1 cellular context compared by ENCODE assay signal in the genomic region with DNA sequence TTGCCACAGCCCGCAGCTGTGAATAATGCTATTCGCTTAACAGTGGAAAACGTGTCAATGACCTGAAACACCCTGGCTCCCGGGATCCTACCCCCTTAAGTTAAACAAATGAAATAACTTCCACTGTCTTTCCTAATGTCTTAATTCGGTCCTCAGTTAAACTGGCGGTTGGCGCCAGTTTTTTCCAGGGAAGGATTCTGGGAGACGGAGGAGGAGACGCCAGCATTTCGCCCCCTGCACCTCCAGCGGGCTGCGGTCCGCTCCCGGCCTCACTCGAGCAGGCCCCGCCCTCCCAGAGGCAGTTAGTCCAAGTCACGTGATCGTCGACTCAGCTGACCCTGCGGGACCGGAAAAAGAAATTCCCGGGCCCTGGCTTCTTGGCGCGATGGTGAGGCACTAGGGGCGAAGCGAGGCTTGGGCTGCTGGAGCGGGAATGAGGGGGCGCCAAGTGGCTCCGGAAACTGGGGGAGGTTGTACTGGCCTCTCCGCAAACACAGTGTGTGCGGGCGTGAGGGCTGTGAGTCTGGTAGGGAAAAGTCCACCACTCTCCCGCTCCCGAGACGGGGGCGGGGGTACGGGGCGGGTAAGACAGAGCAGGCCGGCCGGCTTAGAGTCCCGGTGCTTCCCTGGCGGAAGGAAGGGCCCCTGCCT.
TF ChIP-seq lines count a peak whose summit lies in the region.

A gene (plus strand): TSS at position 359 of the 651 bp plus-strand sequence. CDS start 27 bp downstream, at position 386.

TF ChIP-seq in HepG2, 621 proteins besides CTCF, POLR2A, EP300 and RAD21 (continued from another document and continues in another):
- TF ChIP-seq YEATS2 (CRISPR knock-in tag; IDR thresholded peaks at IDR 0.05; ENCODE audit: borderline replicate concordance) (peak; percentile 97), HNRNPL (IDR thresholded peaks at IDR 0.05; ENCODE audit: low read depth, low read length) (0 out of 2 replicates have a peak, but pooled peaks have one; percentile 43), TOE1 (CRISPR knock-in tag; IDR thresholded peaks at IDR 0.05) (no peak; the same call in 1 of the 2 replicates), KDM1A (CRISPR knock-in tag; IDR thresholded peaks at IDR 0.05) (no peak), CHCHD3 (CRISPR knock-in tag; IDR thresholded peaks at IDR 0.05) (no peak), ZNF263 (CRISPR knock-in tag; IDR thresholded peaks at IDR 0.05) (no peak), SIN3B (IDR thresholded peaks at IDR 0.05; ENCODE audit: low read length) (peak; percentile 91), ZNF282 (IDR thresholded peaks at IDR 0.05; ENCODE audit: partially characterized antibody) (no peak), ZNF101 (CRISPR knock-in tag; IDR thresholded peaks at IDR 0.05; ENCODE audit: borderline replicate concordance, low read depth) (no peak), NBN (conservative IDR thresholded peaks at IDR 0.05) (no peak), ZNF3 (CRISPR knock-in tag; IDR thresholded peaks at IDR 0.05) (no peak), ZNF839 (CRISPR knock-in tag; IDR thresholded peaks at IDR 0.05; ENCODE audit: borderline replicate concordance) (no peak), RCOR2 (CRISPR knock-in tag; IDR thresholded peaks at IDR 0.05) (no peak; the same call in 1 of the 2 replicates), GTF2F1 (IDR thresholded peaks at IDR 0.05; ENCODE audit: low read length) (peak; percentile 92), ZSCAN9 (CRISPR knock-in tag; IDR thresholded peaks at IDR 0.05; ENCODE audit: borderline replicate concordance) (peak; percentile 86), MIER2 (CRISPR knock-in tag; IDR thresholded peaks at IDR 0.05) (peak; percentile 51; the same call in 1 of the 2 replicates), BRD4 (CRISPR knock-in tag; IDR thresholded peaks at IDR 0.05) (peak; percentile 66), ZNF644 (CRISPR knock-in tag; IDR thresholded peaks at IDR 0.05; ENCODE audit: low read depth) (no peak), TBX2 (CRISPR knock-in tag; IDR thresholded peaks at IDR 0.05; ENCODE audit: borderline replicate concordance) (peak; percentile 68), ZNF333 (CRISPR knock-in tag; IDR thresholded peaks at IDR 0.05; ENCODE audit: borderline replicate concordance) (no peak), EHMT2 (IDR thresholded peaks at IDR 0.05; ENCODE audit: borderline replicate concordance, low read depth, low read length) (no peak), RBAK (CRISPR knock-in tag; IDR thresholded peaks at IDR 0.05) (no peak), ZFP90 (CRISPR knock-in tag; IDR thresholded peaks at IDR 0.05; ENCODE audit: borderline replicate concordance) (no peak), IKZF1 (IDR thresholded peaks at IDR 0.05) (no peak), AGO2 (optimal IDR thresholded peaks at IDR 0.05; ENCODE audit: low read depth, low read length) (no peak), ZBTB7A (CRISPR knock-in tag; IDR thresholded peaks at IDR 0.05) (no peak), ZNF652 (CRISPR knock-in tag; IDR thresholded peaks at IDR 0.05; ENCODE audit: borderline replicate concordance, low read depth) (peak; percentile 58; the same call in 1 of the 2 replicates), ZNF547 (CRISPR knock-in tag; IDR thresholded peaks at IDR 0.05) (peak; percentile 68), SOX5 (CRISPR knock-in tag; IDR thresholded peaks at IDR 0.05; ENCODE audit: borderline replicate concordance) (peak; percentile 65; the same call in 1 of the 2 replicates), ARNTL (CRISPR knock-in tag; IDR thresholded peaks at IDR 0.05) (peak; percentile 48; the same call in 1 of the 2 replicates), RELA (CRISPR knock-in tag; IDR thresholded peaks at IDR 0.05) (0 out of 2 replicates have a peak, but pooled peaks have one; percentile 76)
- TF ChIP-seq, protein P1, sequence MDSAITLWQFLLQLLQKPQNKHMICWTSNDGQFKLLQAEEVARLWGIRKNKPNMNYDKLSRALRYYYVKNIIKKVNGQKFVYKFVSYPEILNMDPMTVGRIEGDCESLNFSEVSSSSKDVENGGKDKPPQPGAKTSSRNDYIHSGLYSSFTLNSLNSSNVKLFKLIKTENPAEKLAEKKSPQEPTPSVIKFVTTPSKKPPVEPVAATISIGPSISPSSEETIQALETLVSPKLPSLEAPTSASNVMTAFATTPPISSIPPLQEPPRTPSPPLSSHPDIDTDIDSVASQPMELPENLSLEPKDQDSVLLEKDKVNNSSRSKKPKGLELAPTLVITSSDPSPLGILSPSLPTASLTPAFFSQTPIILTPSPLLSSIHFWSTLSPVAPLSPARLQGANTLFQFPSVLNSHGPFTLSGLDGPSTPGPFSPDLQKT (CRISPR knock-in tag; IDR thresholded peaks at IDR 0.05; ENCODE audit: borderline replicate concordance): no peak
- TF ChIP-seq, protein P2, sequence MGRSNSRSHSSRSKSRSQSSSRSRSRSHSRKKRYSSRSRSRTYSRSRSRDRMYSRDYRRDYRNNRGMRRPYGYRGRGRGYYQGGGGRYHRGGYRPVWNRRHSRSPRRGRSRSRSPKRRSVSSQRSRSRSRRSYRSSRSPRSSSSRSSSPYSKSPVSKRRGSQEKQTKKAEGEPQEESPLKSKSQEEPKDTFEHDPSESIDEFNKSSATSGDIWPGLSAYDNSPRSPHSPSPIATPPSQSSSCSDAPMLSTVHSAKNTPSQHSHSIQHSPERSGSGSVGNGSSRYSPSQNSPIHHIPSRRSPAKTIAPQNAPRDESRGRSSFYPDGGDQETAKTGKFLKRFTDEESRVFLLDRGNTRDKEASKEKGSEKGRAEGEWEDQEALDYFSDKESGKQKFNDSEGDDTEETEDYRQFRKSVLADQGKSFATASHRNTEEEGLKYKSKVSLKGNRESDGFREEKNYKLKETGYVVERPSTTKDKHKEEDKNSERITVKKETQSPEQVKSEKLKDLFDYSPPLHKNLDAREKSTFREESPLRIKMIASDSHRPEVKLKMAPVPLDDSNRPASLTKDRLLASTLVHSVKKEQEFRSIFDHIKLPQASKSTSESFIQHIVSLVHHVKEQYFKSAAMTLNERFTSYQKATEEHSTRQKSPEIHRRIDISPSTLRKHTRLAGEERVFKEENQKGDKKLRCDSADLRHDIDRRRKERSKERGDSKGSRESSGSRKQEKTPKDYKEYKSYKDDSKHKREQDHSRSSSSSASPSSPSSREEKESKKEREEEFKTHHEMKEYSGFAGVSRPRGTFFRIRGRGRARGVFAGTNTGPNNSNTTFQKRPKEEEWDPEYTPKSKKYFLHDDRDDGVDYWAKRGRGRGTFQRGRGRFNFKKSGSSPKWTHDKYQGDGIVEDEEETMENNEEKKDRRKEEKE (IDR thresholded peaks at IDR 0.05): no peak
- TF ChIP-seq, protein P3, sequence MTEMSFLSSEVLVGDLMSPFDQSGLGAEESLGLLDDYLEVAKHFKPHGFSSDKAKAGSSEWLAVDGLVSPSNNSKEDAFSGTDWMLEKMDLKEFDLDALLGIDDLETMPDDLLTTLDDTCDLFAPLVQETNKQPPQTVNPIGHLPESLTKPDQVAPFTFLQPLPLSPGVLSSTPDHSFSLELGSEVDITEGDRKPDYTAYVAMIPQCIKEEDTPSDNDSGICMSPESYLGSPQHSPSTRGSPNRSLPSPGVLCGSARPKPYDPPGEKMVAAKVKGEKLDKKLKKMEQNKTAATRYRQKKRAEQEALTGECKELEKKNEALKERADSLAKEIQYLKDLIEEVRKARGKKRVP (CRISPR knock-in tag; IDR thresholded peaks at IDR 0.05): peak in 1 of 2 experiments; percentile 51; a peak in 3 of 4 replicates
- TF ChIP-seq, protein P4, sequence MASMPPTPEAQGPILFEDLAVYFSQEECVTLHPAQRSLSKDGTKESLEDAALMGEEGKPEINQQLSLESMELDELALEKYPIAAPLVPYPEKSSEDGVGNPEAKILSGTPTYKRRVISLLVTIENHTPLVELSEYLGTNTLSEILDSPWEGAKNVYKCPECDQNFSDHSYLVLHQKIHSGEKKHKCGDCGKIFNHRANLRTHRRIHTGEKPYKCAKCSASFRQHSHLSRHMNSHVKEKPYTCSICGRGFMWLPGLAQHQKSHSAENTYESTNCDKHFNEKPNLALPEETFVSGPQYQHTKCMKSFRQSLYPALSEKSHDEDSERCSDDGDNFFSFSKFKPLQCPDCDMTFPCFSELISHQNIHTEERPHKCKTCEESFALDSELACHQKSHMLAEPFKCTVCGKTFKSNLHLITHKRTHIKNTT (CRISPR knock-in tag; IDR thresholded peaks at IDR 0.05): no peak
- TF ChIP-seq, protein P5, sequence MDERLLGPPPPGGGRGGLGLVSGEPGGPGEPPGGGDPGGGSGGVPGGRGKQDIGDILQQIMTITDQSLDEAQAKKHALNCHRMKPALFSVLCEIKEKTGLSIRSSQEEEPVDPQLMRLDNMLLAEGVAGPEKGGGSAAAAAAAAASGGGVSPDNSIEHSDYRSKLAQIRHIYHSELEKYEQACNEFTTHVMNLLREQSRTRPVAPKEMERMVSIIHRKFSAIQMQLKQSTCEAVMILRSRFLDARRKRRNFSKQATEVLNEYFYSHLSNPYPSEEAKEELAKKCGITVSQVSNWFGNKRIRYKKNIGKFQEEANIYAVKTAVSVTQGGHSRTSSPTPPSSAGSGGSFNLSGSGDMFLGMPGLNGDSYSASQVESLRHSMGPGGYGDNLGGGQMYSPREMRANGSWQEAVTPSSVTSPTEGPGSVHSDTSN (CRISPR knock-in tag; IDR thresholded peaks at IDR 0.05): no peak
- TF ChIP-seq, protein P6, sequence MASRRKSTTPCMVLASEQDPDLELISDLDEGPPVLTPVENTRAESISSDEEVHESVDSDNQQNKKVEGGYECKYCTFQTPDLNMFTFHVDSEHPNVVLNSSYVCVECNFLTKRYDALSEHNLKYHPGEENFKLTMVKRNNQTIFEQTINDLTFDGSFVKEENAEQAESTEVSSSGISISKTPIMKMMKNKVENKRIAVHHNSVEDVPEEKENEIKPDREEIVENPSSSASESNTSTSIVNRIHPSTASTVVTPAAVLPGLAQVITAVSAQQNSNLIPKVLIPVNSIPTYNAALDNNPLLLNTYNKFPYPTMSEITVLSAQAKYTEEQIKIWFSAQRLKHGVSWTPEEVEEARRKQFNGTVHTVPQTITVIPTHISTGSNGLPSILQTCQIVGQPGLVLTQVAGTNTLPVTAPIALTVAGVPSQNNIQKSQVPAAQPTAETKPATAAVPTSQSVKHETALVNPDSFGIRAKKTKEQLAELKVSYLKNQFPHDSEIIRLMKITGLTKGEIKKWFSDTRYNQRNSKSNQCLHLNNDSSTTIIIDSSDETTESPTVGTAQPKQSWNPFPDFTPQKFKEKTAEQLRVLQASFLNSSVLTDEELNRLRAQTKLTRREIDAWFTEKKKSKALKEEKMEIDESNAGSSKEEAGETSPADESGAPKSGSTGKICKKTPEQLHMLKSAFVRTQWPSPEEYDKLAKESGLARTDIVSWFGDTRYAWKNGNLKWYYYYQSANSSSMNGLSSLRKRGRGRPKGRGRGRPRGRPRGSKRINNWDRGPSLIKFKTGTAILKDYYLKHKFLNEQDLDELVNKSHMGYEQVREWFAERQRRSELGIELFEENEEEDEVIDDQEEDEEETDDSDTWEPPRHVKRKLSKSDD (CRISPR knock-in tag; IDR thresholded peaks at IDR 0.05; ENCODE audit: low read depth): no peak
- TF ChIP-seq, protein P7, sequence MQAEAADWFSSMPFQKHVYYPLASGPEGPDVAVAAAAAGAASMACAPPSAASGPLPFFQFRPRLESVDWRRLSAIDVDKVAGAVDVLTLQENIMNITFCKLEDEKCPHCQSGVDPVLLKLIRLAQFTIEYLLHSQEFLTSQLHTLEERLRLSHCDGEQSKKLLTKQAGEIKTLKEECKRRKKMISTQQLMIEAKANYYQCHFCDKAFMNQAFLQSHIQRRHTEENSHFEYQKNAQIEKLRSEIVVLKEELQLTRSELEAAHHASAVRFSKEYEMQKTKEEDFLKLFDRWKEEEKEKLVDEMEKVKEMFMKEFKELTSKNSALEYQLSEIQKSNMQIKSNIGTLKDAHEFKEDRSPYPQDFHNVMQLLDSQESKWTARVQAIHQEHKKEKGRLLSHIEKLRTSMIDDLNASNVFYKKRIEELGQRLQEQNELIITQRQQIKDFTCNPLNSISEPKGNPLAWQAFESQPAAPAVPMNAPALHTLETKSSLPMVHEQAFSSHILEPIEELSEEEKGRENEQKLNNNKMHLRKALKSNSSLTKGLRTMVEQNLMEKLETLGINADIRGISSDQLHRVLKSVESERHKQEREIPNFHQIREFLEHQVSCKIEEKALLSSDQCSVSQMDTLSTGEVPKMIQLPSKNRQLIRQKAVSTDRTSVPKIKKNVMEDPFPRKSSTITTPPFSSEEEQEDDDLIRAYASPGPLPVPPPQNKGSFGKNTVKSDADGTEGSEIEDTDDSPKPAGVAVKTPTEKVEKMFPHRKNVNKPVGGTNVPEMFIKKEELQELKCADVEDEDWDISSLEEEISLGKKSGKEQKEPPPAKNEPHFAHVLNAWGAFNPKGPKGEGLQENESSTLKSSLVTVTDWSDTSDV (CRISPR knock-in tag; IDR thresholded peaks at IDR 0.05): 0 out of 2 replicates have a peak, but pooled peaks have one; percentile 51
- TF ChIP-seq, protein P8, sequence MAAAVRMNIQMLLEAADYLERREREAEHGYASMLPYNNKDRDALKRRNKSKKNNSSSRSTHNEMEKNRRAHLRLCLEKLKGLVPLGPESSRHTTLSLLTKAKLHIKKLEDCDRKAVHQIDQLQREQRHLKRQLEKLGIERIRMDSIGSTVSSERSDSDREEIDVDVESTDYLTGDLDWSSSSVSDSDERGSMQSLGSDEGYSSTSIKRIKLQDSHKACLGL (CRISPR knock-in tag; IDR thresholded peaks at IDR 0.05): 0 out of 2 replicates have a peak, but pooled peaks have one; percentile 36
- TF ChIP-seq, protein P9, sequence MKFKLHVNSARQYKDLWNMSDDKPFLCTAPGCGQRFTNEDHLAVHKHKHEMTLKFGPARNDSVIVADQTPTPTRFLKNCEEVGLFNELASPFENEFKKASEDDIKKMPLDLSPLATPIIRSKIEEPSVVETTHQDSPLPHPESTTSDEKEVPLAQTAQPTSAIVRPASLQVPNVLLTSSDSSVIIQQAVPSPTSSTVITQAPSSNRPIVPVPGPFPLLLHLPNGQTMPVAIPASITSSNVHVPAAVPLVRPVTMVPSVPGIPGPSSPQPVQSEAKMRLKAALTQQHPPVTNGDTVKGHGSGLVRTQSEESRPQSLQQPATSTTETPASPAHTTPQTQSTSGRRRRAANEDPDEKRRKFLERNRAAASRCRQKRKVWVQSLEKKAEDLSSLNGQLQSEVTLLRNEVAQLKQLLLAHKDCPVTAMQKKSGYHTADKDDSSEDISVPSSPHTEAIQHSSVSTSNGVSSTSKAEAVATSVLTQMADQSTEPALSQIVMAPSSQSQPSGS (CRISPR knock-in tag; IDR thresholded peaks at IDR 0.05): peak; percentile 57
- TF ChIP-seq, protein P10, sequence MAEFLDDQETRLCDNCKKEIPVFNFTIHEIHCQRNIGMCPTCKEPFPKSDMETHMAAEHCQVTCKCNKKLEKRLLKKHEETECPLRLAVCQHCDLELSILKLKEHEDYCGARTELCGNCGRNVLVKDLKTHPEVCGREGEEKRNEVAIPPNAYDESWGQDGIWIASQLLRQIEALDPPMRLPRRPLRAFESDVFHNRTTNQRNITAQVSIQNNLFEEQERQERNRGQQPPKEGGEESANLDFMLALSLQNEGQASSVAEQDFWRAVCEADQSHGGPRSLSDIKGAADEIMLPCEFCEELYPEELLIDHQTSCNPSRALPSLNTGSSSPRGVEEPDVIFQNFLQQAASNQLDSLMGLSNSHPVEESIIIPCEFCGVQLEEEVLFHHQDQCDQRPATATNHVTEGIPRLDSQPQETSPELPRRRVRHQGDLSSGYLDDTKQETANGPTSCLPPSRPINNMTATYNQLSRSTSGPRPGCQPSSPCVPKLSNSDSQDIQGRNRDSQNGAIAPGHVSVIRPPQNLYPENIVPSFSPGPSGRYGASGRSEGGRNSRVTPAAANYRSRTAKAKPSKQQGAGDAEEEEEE (CRISPR knock-in tag; IDR thresholded peaks at IDR 0.05; ENCODE audit: borderline replicate concordance): no peak
